ENCODE assay signal across 15 cellular contexts in the genomic region with DNA sequence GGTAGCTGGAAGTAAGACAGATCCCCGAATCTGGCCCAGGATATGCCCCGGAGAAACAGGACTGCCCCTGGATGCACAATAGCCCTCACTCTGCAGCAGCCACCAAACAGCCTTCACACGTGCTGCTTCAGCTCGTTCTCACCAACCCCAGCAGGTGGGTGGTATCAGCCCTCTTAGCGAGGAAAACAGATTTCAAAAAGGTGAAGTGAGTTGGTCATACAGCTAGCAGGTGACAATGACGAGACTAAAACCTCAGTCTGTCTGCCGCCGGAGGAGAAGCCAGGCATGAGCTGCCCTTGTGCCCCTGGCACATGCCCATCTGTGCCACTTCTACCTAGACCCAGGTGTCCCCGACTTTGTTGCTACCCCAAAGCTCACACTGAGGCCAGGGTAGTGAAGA.
DNase-seq lines count a peak whose midpoint lies in the region; ATAC-seq and TF ChIP-seq lines count a peak whose summit lies in the region.
"Had no signal": no experiment of that assay in that cellular context is flagged by ENCODE, and none has a peak within 500 bp of the region (broad histone marks: within the 10 kb centered on the region; RNA-seq: fewer than 3 reads in every experiment).

No MANE protein-coding gene starts in this region.

- H3K4me2 ChIP-seq in mammary epithelial cell (ENCODE audit: insufficient read depth, low read depth, low read length), result no peak overlapping the region

- H3K27me3 Mint-ChIP-seq in Caco-2 (ENCODE audit: insufficient read depth, unreplicated experiment), result no peaks in the 10 kb centered on the region
- H3K27me3 Mint-ChIP-seq: activated T-helper 17 cell treated with anti-CD3 and anti-CD28 coated beads, Interleukin-2, amount 50 U/mL, for 72 hours had no signal

- H3K9ac ChIP-seq in adipocyte (ENCODE audit: low read length), result peak overlapping the region; percentile 81
- no peak overlapping the region for H3K9ac ChIP-seq in mammary epithelial cell (ENCODE audit: insufficient read depth, low read length)

- H3K4me3 Mint-ChIP-seq in Caco-2 (ENCODE audit: unreplicated experiment), result no peak overlapping the region
- H3K4me3 Mint-ChIP-seq: activated T-helper 17 cell treated with anti-CD3 and anti-CD28 coated beads, Interleukin-2, amount 50 U/mL, for 72 hours had no signal

- DNase-seq in Caco-2 (no peak), adipocyte (ENCODE audit: low read depth) (no peak), right atrium auricular region (ENCODE audit: low spot score) (no peak), gastrocnemius medialis (peak; percentile 68 to 69), foreskin melanocyte (no peak), mammary epithelial cell (no peak), mucosa of descending colon (no peak)
- DNase-seq: activated CD4-positive, alpha-beta T cell treated with anti-CD3 and anti-CD28 coated beads, Interleukin-2, amount 50 U/mL, for 4 hours; AML-193; DMS 273 treated with DMSO at 0.1 percent for 48 hours; MV-4-11; NCI-H2107; stimulated activated CD4-positive, alpha-beta T cell treated with anti-CD3 and anti-CD28 coated beads, Interleukin-2, amount 100 ng/mL, for 48 hours had no signal

- in situ Hi-C loops in gastrocnemius medialis (cut with MboI; ENCODE audit: low sequenced_read_pairs in 4 of 4), result loop anchor here in 1 of 4 donors (10.0 kb wide), 1 partner anchor 49 kb away; no protein-coding TSS in a partner anchor
- in situ Hi-C loops in mammary epithelial cell (cut with MboI; ENCODE audit: low sequenced_read_pairs in 2 of 2), result no loop called here

- dilution Hi-C loops in mammary epithelial cell (cut with HindIII; ENCODE audit: low sequenced_read_pairs), result no loop called here

- H3K4me1 Mint-ChIP-seq in Caco-2 (ENCODE audit: low read depth, unreplicated experiment), result peaks cover 6% of the 10 kb centered on the region
- H3K4me1 Mint-ChIP-seq: activated T-helper 17 cell treated with anti-CD3 and anti-CD28 coated beads, Interleukin-2, amount 50 U/mL, for 72 hours had no signal

- 83% methylated on average over 9 of the region's 9 CpGs for WGBS in mammary epithelial cell (ENCODE audit: low coverage, missing lambda C conversion rate)

- no peaks in the 10 kb centered on the region for H4K20me1 ChIP-seq in mammary epithelial cell (ENCODE audit: insufficient read depth, low read length)

- H3K27ac ChIP-seq in right atrium auricular region (peak overlapping the region; percentile 91 to 95), gastrocnemius medialis (peak overlapping the region; percentile 91 to 98 (median 95)), mammary epithelial cell (ENCODE audit: insufficient read depth, low read depth, low read length) (no peak overlapping the region)

- H2AFZ ChIP-seq in mammary epithelial cell (ENCODE audit: low read depth, low read length), result no peak overlapping the region

- no peak for TF ChIP-seq CTCF in Caco-2 (IDR thresholded peaks at IDR 0.05; ENCODE audit: insufficient read depth in 1 of 2, low read depth in 1 of 2, low read length in 1 of 2, severe bottlenecking in 1 of 2, unreplicated experiment in 1 of 2)
- TF ChIP-seq CTCF in right atrium auricular region (IDR thresholded peaks at IDR 0.05), result no peak
- TF ChIP-seq CTCF in gastrocnemius medialis (IDR thresholded peaks at IDR 0.05 in 4 of 5, conservative IDR thresholded peaks at IDR 0.05 in 1 of 5), result no peak
- TF ChIP-seq CTCF in mammary epithelial cell (conservative IDR thresholded peaks at IDR 0.05 in 1 of 2, IDR thresholded peaks at IDR 0.05 in 1 of 2; ENCODE audit: extremely low read depth in 1 of 2, insufficient read depth in 1 of 2, low read depth in 1 of 2, low read length in 2 of 2), result no peak
- no peak for TF ChIP-seq CTCF in mucosa of descending colon (IDR thresholded peaks at IDR 0.05)

- H3K4me3 ChIP-seq in Caco-2 (ENCODE audit: low read depth, low read length) (no peak overlapping the region), adipocyte (ENCODE audit: low read length) (no peak overlapping the region), right atrium auricular region (no peak overlapping the region), gastrocnemius medialis (peak overlapping the region in 2 of 4 donors; percentile 2 to 29), mammary epithelial cell (replicated peaks in 1 of 3; ENCODE audit: insufficient read depth in 1 of 3, low read depth in 2 of 3, low read length in 3 of 3) (no peak overlapping the region), mucosa of descending colon (no peak overlapping the region)

- H3K9me3 ChIP-seq in Caco-2 (no peaks in the 10 kb centered on the region), adipocyte (ENCODE audit: control insufficient read depth, low read length) (peaks cover 14% of the 10 kb centered on the region), right atrium auricular region (no peaks in the 10 kb centered on the region), gastrocnemius medialis (no peaks in the 10 kb centered on the region), mammary epithelial cell (replicated peaks; ENCODE audit: insufficient read depth, low read length) (no peaks in the 10 kb centered on the region), mucosa of descending colon (no peaks in the 10 kb centered on the region)

- H3K27ac Mint-ChIP-seq in Caco-2 (ENCODE audit: unreplicated experiment), result peak overlapping the region; percentile 39
- H3K27ac Mint-ChIP-seq: activated T-helper 17 cell treated with anti-CD3 and anti-CD28 coated beads, Interleukin-2, amount 50 U/mL, for 72 hours had no signal

- no peaks in the 10 kb centered on the region for H3K36me3 Mint-ChIP-seq in Caco-2 (ENCODE audit: insufficient read depth, unreplicated experiment)

- ATAC-seq in gastrocnemius medialis (peak; percentile 16 to 43), HG03139 (IDR thresholded peaks at IDR 0.05; ENCODE audit: unreplicated experiment) (no peak), mucosa of descending colon (no peak)
- ATAC-seq: activated T-helper 17 cell treated with anti-CD3 and anti-CD28 coated beads, Interleukin-2, amount 50 U/mL, for 72 hours had no signal

- TF ChIP-seq POLR2A in gastrocnemius medialis (IDR thresholded peaks at IDR 0.05), result no peak

- BruUV-seq in Caco-2 (replicated peaks; lab: Mats Ljungman, UMichigan), result no TSS peak
- BruUV-seq in mammary epithelial cell (replicated peaks; lab: Mats Ljungman, UMichigan), result no TSS peak

- no peaks in the 10 kb centered on the region for H3K27me3 ChIP-seq in Caco-2 (replicated peaks; ENCODE audit: control insufficient read depth, insufficient read depth, low read length)
- no peaks in the 10 kb centered on the region for H3K27me3 ChIP-seq in adipocyte (replicated peaks; ENCODE audit: control insufficient read depth, insufficient read depth, low read length)
- no peaks in the 10 kb centered on the region for H3K27me3 ChIP-seq in right atrium auricular region
- no peaks in the 10 kb centered on the region for H3K27me3 ChIP-seq in gastrocnemius medialis
- H3K27me3 ChIP-seq in mammary epithelial cell (ENCODE audit: insufficient read depth, low read length), result no peaks in the 10 kb centered on the region

- no peaks in the 10 kb centered on the region for H3K79me2 ChIP-seq in mammary epithelial cell (ENCODE audit: insufficient read depth, low read length)

- H3K9me3 Mint-ChIP-seq in Caco-2 (ENCODE audit: unreplicated experiment), result no peaks in the 10 kb centered on the region
- H3K9me3 Mint-ChIP-seq: activated T-helper 17 cell treated with anti-CD3 and anti-CD28 coated beads, Interleukin-2, amount 50 U/mL, for 72 hours had no signal

- CTCF ChIA-PET in Caco-2 (lab: Charles Lee) (no interaction called here), mammary epithelial cell (lab: Charles Lee; ENCODE audit: low non-redundant PET) (no interaction called here)

- POLR2A ChIA-PET in Caco-2 (lab: Charles Lee), result no interaction called here

- intact Hi-C loops in Caco-2 (cut with micrococcal nuclease; ENCODE audit: unreplicated experiment) (no loop called here), gastrocnemius medialis (cut with DNase I; ENCODE audit: low total_unique reads) (loop anchor here (1.0 to 10.0 kb wide), 2 partner anchors 52 to 971 kb away; partner anchors contain the start of gene USP32), mammary epithelial cell (cut with micrococcal nuclease) (no loop called here), mucosa of descending colon (cut with DNase I, micrococcal nuclease) (no loop called here)

- H3K36me3 ChIP-seq in Caco-2 (ENCODE audit: control insufficient read depth, insufficient read depth, low read length) (no peaks in the 10 kb centered on the region), adipocyte (ENCODE audit: control insufficient read depth, insufficient read depth, low read length, severe bottlenecking) (no peaks in the 10 kb centered on the region), right atrium auricular region (no peaks in the 10 kb centered on the region), gastrocnemius medialis (no peaks in the 10 kb centered on the region), mammary epithelial cell (ENCODE audit: insufficient read depth, low read length) (no peaks in the 10 kb centered on the region), mucosa of descending colon (ENCODE audit: low read depth) (no peaks in the 10 kb centered on the region)

- H3K4me1 ChIP-seq in Caco-2, result no peaks in the 10 kb centered on the region
- peaks cover 61% of the 10 kb centered on the region for H3K4me1 ChIP-seq in adipocyte (ENCODE audit: control insufficient read depth, insufficient read depth, low read length)
- peaks cover 0 to 74% of the 10 kb centered on the region in 2 donors for H3K4me1 ChIP-seq in right atrium auricular region
- peaks cover 76 to 86% of the 10 kb centered on the region in 2 donors for H3K4me1 ChIP-seq in gastrocnemius medialis
- H3K4me1 ChIP-seq in mammary epithelial cell (ENCODE audit: insufficient read depth, low read length), result peaks cover 3% of the 10 kb centered on the region
- no peaks in the 10 kb centered on the region for H3K4me1 ChIP-seq in mucosa of descending colon (ENCODE audit: low read depth)

Comparison
In these comparisons a context has a peak if more than half of its experiments do, and no peak if none do; other contexts are left out.
1. DNase-seq: peak in gastrocnemius medialis (2 of 2); none in Caco-2 (0 of 2), adipocyte (single experiment), right atrium auricular region (single experiment), foreskin melanocyte (single experiment), mammary epithelial cell (single experiment) and mucosa of descending colon (0 of 3).
2. ATAC-seq: peak in gastrocnemius medialis (2 of 2); none in HG03139 (single experiment) and mucosa of descending colon (single experiment).